Comparison of ENCODE assay signal across 8 cellular contexts in genomic region chr2:154375625-154376020, GRCh38.
DNase-seq lines count a peak whose midpoint lies in the region; ATAC-seq and TF ChIP-seq lines count a peak whose summit lies in the region.

No MANE protein-coding gene starts in this region.

- H3K9me3 Mint-ChIP-seq in natural killer cell treated with Interleukin-12 subunit alpha and Interleukin-12 subunit beta and Interleukin-15 and Interleukin-18, amount 100 ng/mL, for 72 hours, result peaks cover 9% of the 10 kb centered on the region

- H3K27me3 ChIP-seq in cardiac muscle cell (no peaks in the 10 kb centered on the region), brain microvascular endothelial cell (replicated peaks) (no peaks in the 10 kb centered on the region), suprapubic skin (no peaks in the 10 kb centered on the region)

- no peaks in the 10 kb centered on the region for H3K4me1 Mint-ChIP-seq in natural killer cell treated with Interleukin-12 subunit alpha and Interleukin-12 subunit beta and Interleukin-15 and Interleukin-18, amount 100 ng/mL, for 72 hours (ENCODE audit: low read depth in 2 of 2)

- no peak for ATAC-seq in Right ventricle myocardium superior (ENCODE audit: poor library complexity)
- ATAC-seq in natural killer cell treated with Interleukin-12 subunit alpha and Interleukin-12 subunit beta and Interleukin-15 and Interleukin-18, amount 100 ng/mL, for 72 hours, result no peak

- H3K4me3 ChIP-seq in cardiac muscle cell, result no peak overlapping the region
- no peak overlapping the region for H3K4me3 ChIP-seq in brain microvascular endothelial cell (ENCODE audit: low read depth, low read length)
- no peak overlapping the region for H3K4me3 ChIP-seq in suprapubic skin

- H3K27me3 Mint-ChIP-seq in natural killer cell treated with Interleukin-12 subunit alpha and Interleukin-12 subunit beta and Interleukin-15 and Interleukin-18, amount 100 ng/mL, for 72 hours, result no peaks in the 10 kb centered on the region

- H3K4me1 ChIP-seq in cardiac muscle cell (ENCODE audit: low read depth), result no peaks in the 10 kb centered on the region
- no peaks in the 10 kb centered on the region for H3K4me1 ChIP-seq in suprapubic skin

- no peaks in the 10 kb centered on the region for H3K9me3 ChIP-seq in cardiac muscle cell (ENCODE audit: low read depth)
- H3K9me3 ChIP-seq in suprapubic skin, result no peaks in the 10 kb centered on the region

- H3K36me3 ChIP-seq in cardiac muscle cell (no peaks in the 10 kb centered on the region), brain microvascular endothelial cell (replicated peaks) (no peaks in the 10 kb centered on the region), suprapubic skin (no peaks in the 10 kb centered on the region)

- H3K27ac Mint-ChIP-seq in natural killer cell treated with Interleukin-12 subunit alpha and Interleukin-12 subunit beta and Interleukin-15 and Interleukin-18, amount 100 ng/mL, for 72 hours, result no peak overlapping the region

- WGBS in suprapubic skin, result 8% methylated on average over 8 of the region's 8 CpGs

- no peak overlapping the region for H3K4me3 Mint-ChIP-seq in natural killer cell treated with Interleukin-12 subunit alpha and Interleukin-12 subunit beta and Interleukin-15 and Interleukin-18, amount 100 ng/mL, for 72 hours

- no peak for TF ChIP-seq EP300 in suprapubic skin (IDR thresholded peaks at IDR 0.05)

- DNase-seq in cardiac muscle cell (ENCODE audit: low read depth in 1 of 2, low spot score in 1 of 2) (peak; percentile 51 to 72), Right ventricle myocardium superior (no peak), NCI-H446 treated with DMSO at 0.1 percent for 48 hours (lab: John Stamatoyannopoulos, UW) (peak; percentile 62), brain microvascular endothelial cell (no peak), medulla oblongata (ENCODE audit: extremely low spot score) (peak; percentile 85), suprapubic skin (ENCODE audit: low spot score in 2 of 2) (no peak)
- DNase-seq in natural killer cell treated with Interleukin-12 subunit alpha and Interleukin-12 subunit beta and Interleukin-15 and Interleukin-18, amount 100 ng/mL, for 72 hours (ENCODE audit: low spot score), result no peak
- no peak for DNase-seq in stimulated activated naive CD4-positive, alpha-beta T cell (lab: John Stamatoyannopoulos, UW)

- intact Hi-C loops in Right ventricle myocardium superior (cut with DNase I), result no loop called here

- no peak for TF ChIP-seq CTCF in cardiac muscle cell (IDR thresholded peaks at IDR 0.05; ENCODE audit: low read depth, low read length)
- TF ChIP-seq CTCF in brain microvascular endothelial cell (IDR thresholded peaks at IDR 0.05; ENCODE audit: low read depth, low read length, missing control alignments), result peak; percentile 31
- no peak for TF ChIP-seq CTCF in suprapubic skin (IDR thresholded peaks at IDR 0.05)

- no peak overlapping the region for H3K27ac ChIP-seq in cardiac muscle cell
- H3K27ac ChIP-seq in brain microvascular endothelial cell, result no peak overlapping the region
- H3K27ac ChIP-seq in suprapubic skin, result no peak overlapping the region

- no peaks in the 10 kb centered on the region for H3K36me3 Mint-ChIP-seq in natural killer cell treated with Interleukin-12 subunit alpha and Interleukin-12 subunit beta and Interleukin-15 and Interleukin-18, amount 100 ng/mL, for 72 hours

- in situ Hi-C loops in brain microvascular endothelial cell (cut with HindIII; ENCODE audit: low pct_ligation_motif_present, low sequenced_read_pairs), result no loop called here

- no peak for TF ChIP-seq POLR2A in suprapubic skin (IDR thresholded peaks at IDR 0.05)

Comparison
In these comparisons a context has a peak if more than half of its experiments do, and no peak if none do; other contexts are left out.
1. DNase-seq: peak in cardiac muscle cell (2 of 2), NCI-H446 treated with DMSO at 0.1 percent for 48 hours (single experiment) and medulla oblongata (single experiment); none in Right ventricle myocardium superior (single experiment), brain microvascular endothelial cell (single experiment), suprapubic skin (0 of 2), natural killer cell treated with Interleukin-12 subunit alpha and Interleukin-12 subunit beta and Interleukin-15 and Interleukin-18, amount 100 ng/mL, for 72 hours (single experiment) and stimulated activated naive CD4-positive, alpha-beta T cell (0 of 6).